8 cellular contexts compared by ENCODE assay signal in the genomic region with DNA sequence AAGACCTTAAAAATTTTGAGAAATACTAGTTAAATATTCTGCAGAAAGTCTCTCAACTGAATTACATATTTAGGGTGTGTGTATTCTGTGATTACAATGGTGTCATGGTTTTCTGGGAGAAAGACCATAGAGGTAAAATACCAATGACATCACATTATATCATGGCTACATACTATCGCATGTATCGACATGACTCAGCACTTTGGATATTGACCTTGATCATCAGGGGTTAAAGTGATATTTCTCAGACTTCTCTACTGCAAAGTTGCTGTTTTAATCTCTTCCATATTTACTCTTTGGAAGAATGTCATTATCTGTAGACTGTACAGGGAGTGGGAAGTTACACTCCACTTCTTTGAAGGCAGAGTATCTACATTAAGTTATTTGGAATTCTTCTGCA.
"Had no signal": no experiment of that assay in that cellular context is flagged by ENCODE, and none has a peak within 500 bp of the region (broad histone marks: within the 10 kb centered on the region; RNA-seq: fewer than 3 reads in every experiment).

No MANE protein-coding gene starts in this region.

- H3K4me3 Mint-ChIP-seq: H9 had no signal

- DNase-seq: GOT3, H9, HCEC 1CT, Karpas-422, KBM-7 had no signal

- H3K27ac Mint-ChIP-seq: H9 had no signal

- H3K27ac ChIP-seq: KMS-11 had no signal

- H3K9ac ChIP-seq: KMS-11 had no signal

- H3K9me3 Mint-ChIP-seq: H9 had no signal

- H3K4me2 ChIP-seq: KMS-11 had no signal

- FAIRE-seq: H54, HTR-8/SVneo had no signal

- H3K4me1 Mint-ChIP-seq: H9 had no signal
